35 cellular contexts compared by ENCODE assay signal in the genomic region with DNA sequence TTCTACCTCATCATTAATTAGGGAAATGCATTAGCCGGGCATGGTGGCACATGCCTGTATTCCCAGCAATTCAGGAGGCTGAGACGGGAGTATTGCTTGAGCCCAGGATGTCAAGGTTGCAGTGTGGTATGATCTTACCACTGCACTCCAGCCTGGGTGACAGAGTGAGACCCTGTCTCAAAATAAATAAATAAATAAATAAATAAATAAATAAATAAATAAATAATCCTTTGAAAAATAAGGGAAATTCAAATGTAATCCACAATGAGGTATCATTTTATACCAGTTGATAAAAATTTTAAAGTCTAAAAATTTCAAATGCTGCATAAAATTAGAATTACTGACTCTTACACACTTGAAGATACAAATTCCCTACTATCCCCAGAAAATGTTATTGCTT.
"Had no signal": no experiment of that assay in that cellular context is flagged by ENCODE, and none has a peak within 500 bp of the region (broad histone marks: within the 10 kb centered on the region; RNA-seq: fewer than 3 reads in every experiment).

No MANE protein-coding gene starts in this region.

- H3K4me3 ChIP-seq: MG63 had no signal

- H3K27me3 ChIP-seq: MG63 had no signal

- H3K9me3 ChIP-seq: MG63 had no signal

- H3K36me3 ChIP-seq: MG63 had no signal

- DNase-seq: Karpas-422, Kasumi-1, MG63, MM.1S, MV-4-11, NCI-H1048, NCI-H1092, NCI-H1092 treated with DMSO at 0.1 percent for 48 hours, NCI-H1105, NCI-H1105 treated with DMSO at 0.1 percent for 48 hours, NCI-H1417, NCI-H1417 treated with DMSO at 0.1 percent for 48 hours, NCI-H1436, NCI-H1436 treated with DMSO at 0.1 percent for 48 hours, NCI-H146, NCI-H1694, NCI-H1694 treated with DMSO at 0.1 percent for 48 hours, NCI-H187, NCI-H187 treated with DMSO at 0.1 percent for 48 hours, NCI-H1930, NCI-H2029, NCI-H2029 treated with DMSO at 0.1 percent for 48 hours, NCI-H2081, NCI-H2081 treated with DMSO at 0.1 percent for 48 hours, NCI-H2107, NCI-H2171, NCI-H2171 treated with DMSO at 0.1 percent for 48 hours, NCI-H2227 treated with DMSO at 0.1 percent for 48 hours, NCI-H226, NCI-H345, NCI-H446, NCI-H446 treated with DMSO at 0.1 percent for 48 hours, NCI-H510A, NCI-H510A treated with DMSO at 0.1 percent for 48 hours, NCI-H524 had no signal
